ENCODE assay signal across 20 cellular contexts in the genomic region with DNA sequence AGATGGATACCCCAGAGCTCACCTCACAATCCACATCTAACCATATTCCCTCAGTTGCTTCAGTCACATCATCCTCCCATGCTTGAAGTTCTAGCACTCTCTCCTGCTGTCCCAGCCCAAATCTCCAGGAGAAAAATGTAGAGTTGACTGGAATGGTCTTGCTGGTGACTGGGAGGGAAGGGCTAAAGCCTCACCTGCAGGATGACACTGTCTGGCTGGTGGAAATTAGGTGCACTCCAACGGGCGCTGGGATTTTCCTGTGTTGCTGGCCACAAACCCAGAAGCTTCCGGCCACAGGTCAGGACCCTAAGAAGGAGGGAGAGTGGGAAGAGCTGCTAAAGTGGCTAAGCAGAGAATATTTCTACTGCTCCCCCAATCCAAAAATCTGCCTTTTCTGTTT. TPM values are rescaled to one million over a fixed set of nuclear protein-coding genes. Genes with fewer than 3 reads are reported as not detected.
DNase-seq lines count a peak whose midpoint lies in the region; ATAC-seq and TF ChIP-seq lines count a peak whose summit lies in the region.
"Had no signal": no experiment of that assay in that cellular context is flagged by ENCODE, and none has a peak within 500 bp of the region (broad histone marks: within the 10 kb centered on the region; RNA-seq: fewer than 3 reads in every experiment).

No MANE protein-coding gene starts in this region.

- no peaks in the 10 kb centered on the region for H3K27me3 Mint-ChIP-seq in T-helper 1 cell treated with Interleukin-12 subunit alpha and Interleukin-12 subunit beta and Interleukin-4 antibody, amounts not matched to agents 30 μg/mL and 1 μg/mL, for 36 hours (ENCODE audit: low read depth)

- no peak overlapping the region for H3K9ac ChIP-seq in OCI-LY3 (ENCODE audit: low read length)
- H3K9ac ChIP-seq: SK-N-SH had no signal

- H3K9me3 Mint-ChIP-seq in T-helper 1 cell treated with Interleukin-12 subunit alpha and Interleukin-12 subunit beta and Interleukin-4 antibody, amounts not matched to agents 30 μg/mL and 1 μg/mL, for 36 hours: no peaks in the 10 kb centered on the region
- H3K9me3 Mint-ChIP-seq: mesothelial cell of epicardium had no signal

- no peak overlapping the region for H3K4me3 Mint-ChIP-seq in T-helper 1 cell treated with Interleukin-12 subunit alpha and Interleukin-12 subunit beta and Interleukin-4 antibody, amounts not matched to agents 30 μg/mL and 1 μg/mL, for 36 hours
- H3K4me3 Mint-ChIP-seq: mesothelial cell of epicardium had no signal

- H3K4me2 ChIP-seq in OCI-LY3 (ENCODE audit: low read length): peak overlapping the region; percentile 21
- H3K4me2 ChIP-seq: SK-N-SH had no signal

- H3K27ac Mint-ChIP-seq in T-helper 1 cell treated with Interleukin-12 subunit alpha and Interleukin-12 subunit beta and Interleukin-4 antibody, amounts not matched to agents 30 μg/mL and 1 μg/mL, for 36 hours: peak overlapping the region; percentile 31
- H3K27ac Mint-ChIP-seq: mesothelial cell of epicardium had no signal

- H3K36me3 ChIP-seq in OCI-LY3 (replicated peaks; ENCODE audit: low read depth, low read length): peaks cover 40% of the 10 kb centered on the region
- H3K36me3 ChIP-seq in effector memory CD4-positive, alpha-beta T cell (ENCODE audit: control insufficient read depth, insufficient read depth, low read length): peaks cover 25% of the 10 kb centered on the region
- H3K36me3 ChIP-seq in gastrocnemius medialis: peaks cover 0 to 6% of the 10 kb centered on the region in 2 donors

- H3K9me3 ChIP-seq in OCI-LY3 (ENCODE audit: insufficient read depth, low read length) (no peaks in the 10 kb centered on the region), gastrocnemius medialis (no peaks in the 10 kb centered on the region)
- no peaks in the 10 kb centered on the region for H3K9me3 ChIP-seq in effector memory CD4-positive, alpha-beta T cell (ENCODE audit: control insufficient read depth, low read length)
- H3K9me3 ChIP-seq: esophagus muscularis mucosa, SK-N-SH had no signal

- intact Hi-C loops in gastrocnemius medialis (cut with DNase I; ENCODE audit: low total_unique reads): no loop called here

- H3K27me3 ChIP-seq in OCI-LY3 (ENCODE audit: low read depth, low read length): no peaks in the 10 kb centered on the region
- no peaks in the 10 kb centered on the region for H3K27me3 ChIP-seq in effector memory CD4-positive, alpha-beta T cell (replicated peaks; ENCODE audit: control insufficient read depth, insufficient read depth, low read length, poor library complexity, severe bottlenecking)
- no peaks in the 10 kb centered on the region for H3K27me3 ChIP-seq in gastrocnemius medialis
- H3K27me3 ChIP-seq: esophagus muscularis mucosa had no signal

- peaks cover 32% of the 10 kb centered on the region for H3K36me3 Mint-ChIP-seq in T-helper 1 cell treated with Interleukin-12 subunit alpha and Interleukin-12 subunit beta and Interleukin-4 antibody, amounts not matched to agents 30 μg/mL and 1 μg/mL, for 36 hours (ENCODE audit: low read depth)

- no peaks in the 10 kb centered on the region for H3K79me2 ChIP-seq in OCI-LY3 (ENCODE audit: low read length)

- no peak overlapping the region for H3K27ac ChIP-seq in OCI-LY3 (ENCODE audit: low read length)
- H3K27ac ChIP-seq in effector memory CD4-positive, alpha-beta T cell (ENCODE audit: insufficient read depth, low read length, poor library complexity, severe bottlenecking): peak overlapping the region; percentile 43
- peak overlapping the region; percentile 90 to 98 (median 94) for H3K27ac ChIP-seq in gastrocnemius medialis
- H3K27ac ChIP-seq: 22Rv1, C4-2B had no signal

- no peak for ATAC-seq in gastrocnemius medialis
- ATAC-seq in HG03571 (IDR thresholded peaks at IDR 0.05; ENCODE audit: unreplicated experiment): no peak
- ATAC-seq in esophagus mucosa: no peak

- no peak for TF ChIP-seq POLR2A in gastrocnemius medialis (IDR thresholded peaks at IDR 0.05)

- peaks cover 52% of the 10 kb centered on the region for H3K4me1 Mint-ChIP-seq in T-helper 1 cell treated with Interleukin-12 subunit alpha and Interleukin-12 subunit beta and Interleukin-4 antibody, amounts not matched to agents 30 μg/mL and 1 μg/mL, for 36 hours (ENCODE audit: low read depth)

- in situ Hi-C loops in gastrocnemius medialis (cut with MboI; ENCODE audit: low sequenced_read_pairs in 4 of 4): loop anchor here in 3 of 4 donors (5.0 kb wide), 1 partner anchor 53 kb away; no protein-coding TSS in a partner anchor

- no peak for TF ChIP-seq CTCF in OCI-LY3 (IDR thresholded peaks at IDR 0.05; ENCODE audit: low read depth, low read length)
- TF ChIP-seq CTCF in gastrocnemius medialis (IDR thresholded peaks at IDR 0.05 in 4 of 5, conservative IDR thresholded peaks at IDR 0.05 in 1 of 5): no peak

- H3K4me3 ChIP-seq in OCI-LY3 (ENCODE audit: low read length) (no peak overlapping the region), gastrocnemius medialis (no peak overlapping the region)
- no peak overlapping the region for H3K4me3 ChIP-seq in effector memory CD4-positive, alpha-beta T cell (ENCODE audit: insufficient read depth, low read depth, low read length, poor library complexity, severe bottlenecking)
- H3K4me3 ChIP-seq: esophagus muscularis mucosa had no signal

- H4K20me1 ChIP-seq in OCI-LY3 (ENCODE audit: insufficient read depth, low read length): no peaks in the 10 kb centered on the region

- H3K4me1 ChIP-seq in OCI-LY3 (ENCODE audit: low read length): peaks cover 70% of the 10 kb centered on the region
- H3K4me1 ChIP-seq in effector memory CD4-positive, alpha-beta T cell (ENCODE audit: control insufficient read depth, insufficient read depth, low read length, poor library complexity, severe bottlenecking): peaks cover 35% of the 10 kb centered on the region
- peaks cover 70 to 78% of the 10 kb centered on the region in 2 donors for H3K4me1 ChIP-seq in gastrocnemius medialis

- H2AFZ ChIP-seq in OCI-LY3 (ENCODE audit: low read depth, low read length): no peak overlapping the region

- no peak for DNase-seq in T-helper 1 cell
- DNase-seq in effector memory CD4-positive, alpha-beta T cell: peak in 1 of 3 donors; percentile 13
- no peak for DNase-seq in gastrocnemius medialis
- no peak for DNase-seq in stimulated activated CD4-positive, alpha-beta T cell treated with anti-CD3 and anti-CD28 coated beads, Interleukin-4, amount 100 ng/mL, for 24 hours
- DNase-seq: activated effector memory CD4-positive, alpha-beta T cell treated with anti-CD3 and anti-CD28 coated beads, Interleukin-2, amount 50 U/mL, for 16 hours; cortex of kidney; head of caudate nucleus; islet precursor cell; KG1; NCI-H1048; NCI-H526 treated with DMSO at 0.1 percent for 48 hours; SK-N-SH had no signal

RNA-seq across cellular contexts. Expression of a gene that starts 37.4 kb away (rescaled TPM):
- total RNA-seq in gastrocnemius medialis: 10 to 100 TPM; 23.8 to 33.0 (median 25.9) TPM
- 27.5 TPM for total RNA-seq in esophagus mucosa

RNA-seq across cellular contexts. Expression of a gene that starts 45.6 kb away (rescaled TPM):
- total RNA-seq in gastrocnemius medialis (1 to 10 TPM; 2.8 to 6.0 (median 3.8) TPM), esophagus mucosa (23.7 TPM)
